ENCODE assay signal across 1 cellular context in genomic region chr6:135423649-135424128, GRCh38.
TF ChIP-seq lines count a peak whose summit lies in the region.

No MANE protein-coding gene starts in this region.

TF ChIP-seq in K562, 482 proteins besides CTCF, POLR2A, EP300 and RAD21 (continued from another document):
- TF ChIP-seq MGA (IDR thresholded peaks at IDR 0.05) = no peak
- no peak for TF ChIP-seq ATF6 (CRISPR knock-in tag; IDR thresholded peaks at IDR 0.05)
- TF ChIP-seq JUND (IDR thresholded peaks at IDR 0.05; ENCODE audit: borderline replicate concordance, low read depth, low read length) = 0 out of 2 replicates have a peak, but pooled peaks have one; percentile 30
- peak; percentile 39; the same call in 2 of the 3 replicates for TF ChIP-seq JUND (tag; IDR thresholded peaks at IDR 0.05; ENCODE audit: borderline replicate concordance, low read depth, low read length)
- no peak for TF ChIP-seq ZBTB7A (IDR thresholded peaks at IDR 0.05; ENCODE audit: borderline replicate concordance, control insufficient read depth, low read depth, low read length)
- peak; percentile 67; the same call in 1 of the 2 replicates for TF ChIP-seq ZZZ3 (IDR thresholded peaks at IDR 0.05)
- 0 out of 2 replicates have a peak, but pooled peaks have one; percentile 16 for TF ChIP-seq ZNF311 (CRISPR knock-in tag; IDR thresholded peaks at IDR 0.05)
- TF ChIP-seq ZNF592 (IDR thresholded peaks at IDR 0.05) = peak; percentile 94
- TF ChIP-seq PHF20 (IDR thresholded peaks at IDR 0.05; ENCODE audit: partially characterized antibody) = no peak
- no peak for TF ChIP-seq NR1H2 (CRISPR knock-in tag; IDR thresholded peaks at IDR 0.05)
- no peak for TF ChIP-seq ZNF41 (CRISPR knock-in tag; conservative IDR thresholded peaks at IDR 0.05)
- no peak for TF ChIP-seq GTF2F1 (IDR thresholded peaks at IDR 0.05; ENCODE audit: low read depth, low read length)
- no peak for TF ChIP-seq ZBTB17 (CRISPR knock-in tag; IDR thresholded peaks at IDR 0.05)
- TF ChIP-seq PML (IDR thresholded peaks at IDR 0.05; ENCODE audit: low read length) = no peak
- no peak for TF ChIP-seq PREB (CRISPR knock-in tag; IDR thresholded peaks at IDR 0.05)
- TF ChIP-seq CXXC5 (CRISPR knock-in tag; IDR thresholded peaks at IDR 0.05) = peak; percentile 42; the same call in 1 of the 2 replicates
- TF ChIP-seq CREB3 (tag; conservative IDR thresholded peaks at IDR 0.05; ENCODE audit: low read depth) = no peak
